Comparison of ENCODE assay signal across 8 cellular contexts in genomic region chr16:4765511-4766474, GRCh38. TPM values are rescaled to one million over a fixed set of nuclear protein-coding genes. Genes with fewer than 3 reads are reported as not detected.
DNase-seq lines count a peak whose midpoint lies in the region; ATAC-seq, FAIRE-seq and TF ChIP-seq lines count a peak whose summit lies in the region.

No MANE protein-coding gene starts in this region.

- WGBS in liver, result 69% methylated on average over 26 of the region's 26 CpGs

- H3K9ac ChIP-seq in astrocyte (ENCODE audit: low read length), result peak overlapping the region; percentile 94
- peak overlapping the region; percentile 32 to 90 for H3K9ac ChIP-seq in liver (ENCODE audit: low read depth in 1 of 2, low read length in 2 of 2)

- H2AFZ ChIP-seq in astrocyte (ENCODE audit: low read depth, low read length), result no peak overlapping the region

- peak overlapping the region; percentile 89 to 94 for H3K4me3 Mint-ChIP-seq in activated T-cell treated with anti-CD3 and anti-CD28 coated beads, Interleukin-2, amount 50 U/mL, for 72 hours
- H3K4me3 Mint-ChIP-seq in astrocyte (ENCODE audit: unreplicated experiment), result peak overlapping the region; percentile 93

- peaks cover 0 to 4% of the 10 kb centered on the region in 2 donors for H3K36me3 Mint-ChIP-seq in activated T-cell treated with anti-CD3 and anti-CD28 coated beads, Interleukin-2, amount 50 U/mL, for 72 hours (ENCODE audit: insufficient read depth in 2 of 2)
- peaks cover 13% of the 10 kb centered on the region for H3K36me3 Mint-ChIP-seq in astrocyte (ENCODE audit: low read depth, unreplicated experiment)

- no peaks in the 10 kb centered on the region for H3K9me3 ChIP-seq in astrocyte (ENCODE audit: insufficient read depth, low read depth, low read length)
- H3K9me3 ChIP-seq in liver (ENCODE audit: control insufficient read depth in 4 of 4, low read length in 3 of 4), result no peaks in the 10 kb centered on the region
- no peaks in the 10 kb centered on the region for H3K9me3 ChIP-seq in tibial artery

- no peaks in the 10 kb centered on the region for H3K9me3 Mint-ChIP-seq in activated T-cell treated with anti-CD3 and anti-CD28 coated beads, Interleukin-2, amount 50 U/mL, for 72 hours
- peaks cover 2% of the 10 kb centered on the region for H3K9me3 Mint-ChIP-seq in astrocyte (ENCODE audit: unreplicated experiment)

- no peak for TF ChIP-seq RAD21 in liver (IDR thresholded peaks at IDR 0.05)

- peaks cover 34% of the 10 kb centered on the region for H3K4me1 Mint-ChIP-seq in activated T-cell treated with anti-CD3 and anti-CD28 coated beads, Interleukin-2, amount 50 U/mL, for 72 hours (ENCODE audit: low read depth)
- peaks cover 13% of the 10 kb centered on the region for H3K4me1 Mint-ChIP-seq in astrocyte (ENCODE audit: low read depth, unreplicated experiment)

- H3K27me3 ChIP-seq in astrocyte (ENCODE audit: insufficient read depth, low read length), result no peaks in the 10 kb centered on the region
- H3K27me3 ChIP-seq in liver (ENCODE audit: control insufficient read depth in 4 of 4, insufficient read depth in 4 of 4, low read length in 3 of 4), result no peaks in the 10 kb centered on the region
- H3K27me3 ChIP-seq in tibial artery, result no peaks in the 10 kb centered on the region

- H3K27ac Mint-ChIP-seq in activated T-cell treated with anti-CD3 and anti-CD28 coated beads, Interleukin-2, amount 50 U/mL, for 72 hours, result peak overlapping the region; percentile 83
- peak overlapping the region; percentile 71 for H3K27ac Mint-ChIP-seq in astrocyte (ENCODE audit: unreplicated experiment)

- H3K4me1 ChIP-seq in astrocyte (ENCODE audit: insufficient read depth, low read length) (peaks cover 7% of the 10 kb centered on the region), liver (ENCODE audit: control insufficient read depth in 4 of 4, insufficient read depth in 4 of 4, low read length in 3 of 4) (peaks cover 3 to 30% (median 28%) of the 10 kb centered on the region in 4 donors), tibial artery (peaks cover 0 to 37% (median 25%) of the 10 kb centered on the region in 4 donors)

- peaks cover 36% of the 10 kb centered on the region for H3K79me2 ChIP-seq in astrocyte (ENCODE audit: insufficient read depth, low read length)

- H3K27ac ChIP-seq in astrocyte (ENCODE audit: low read depth, low read length), result peak overlapping the region; percentile 74
- peak overlapping the region; percentile 60 to 71 for H3K27ac ChIP-seq in liver (ENCODE audit: low read depth in 1 of 2, low read length in 2 of 2)
- peak overlapping the region; percentile 85 to 88 for H3K27ac ChIP-seq in tibial artery

- peaks cover 11% of the 10 kb centered on the region for H4K20me1 ChIP-seq in astrocyte (ENCODE audit: insufficient read depth, low read length)

- no peak for FAIRE-seq in astrocyte (lab: Jason Lieb, UNC)

- intact Hi-C loops in tibial artery (cut with DNase I; ENCODE audit: low total_unique reads), result loop anchor here (5.0 kb wide), 1 partner anchor 82 kb away; the partner anchor contains the start of genes GLYR1 and UBN1

- no peak for ATAC-seq in activated T-cell treated with anti-CD3 and anti-CD28 coated beads, Interleukin-2, amount 50 U/mL, for 72 hours (replicated peaks in 1 of 2)
- no peak for ATAC-seq in GM21423 (IDR thresholded peaks at IDR 0.05; ENCODE audit: unreplicated experiment)

- no peaks in the 10 kb centered on the region for H3K27me3 Mint-ChIP-seq in activated T-cell treated with anti-CD3 and anti-CD28 coated beads, Interleukin-2, amount 50 U/mL, for 72 hours (ENCODE audit: low read depth)
- no peaks in the 10 kb centered on the region for H3K27me3 Mint-ChIP-seq in astrocyte (ENCODE audit: low read depth, unreplicated experiment)

- no peak for TF ChIP-seq CTCF in astrocyte (IDR thresholded peaks at IDR 0.05; ENCODE audit: insufficient read depth, low read depth, low read length)
- no peak for TF ChIP-seq CTCF in liver (IDR thresholded peaks at IDR 0.05; ENCODE audit: low read depth, low read length, missing input control)
- TF ChIP-seq CTCF in tibial artery (IDR thresholded peaks at IDR 0.05), result no peak

- peak overlapping the region; percentile 85 for H3K4me2 ChIP-seq in astrocyte (ENCODE audit: low read length)

- H3K4me3 ChIP-seq in astrocyte (ENCODE audit: insufficient read depth, low read depth, low read length), result peak overlapping the region; percentile 77
- peak overlapping the region; percentile 55 to 98 (median 91) for H3K4me3 ChIP-seq in liver (ENCODE audit: low read depth in 1 of 3, low read length in 3 of 3)
- peak overlapping the region; percentile 69 to 95 for H3K4me3 ChIP-seq in tibial artery

- H3K36me3 ChIP-seq in astrocyte (ENCODE audit: insufficient read depth, low read length) (no peaks in the 10 kb centered on the region), liver (ENCODE audit: control insufficient read depth in 4 of 4, insufficient read depth in 3 of 4, low read depth in 1 of 4, low read length in 3 of 4) (peaks cover 1 to 27% (median 15%) of the 10 kb centered on the region in 4 donors), tibial artery (peaks cover 19 to 48% (median 29%) of the 10 kb centered on the region in 3 donors)

- no peak for DNase-seq in activated T-cell treated with anti-CD3 and anti-CD28 coated beads, Interleukin-2, amount 50 U/mL, for 72 hours
- DNase-seq in activated T-cell treated with anti-CD3 and anti-CD28 coated beads for 4 hours (no peak), astrocyte (ENCODE audit: low read depth) (no peak), tibial artery (no peak), KG1 (lab: John Stamatoyannopoulos, UW) (no peak), NAMALWA (ENCODE audit: low spot score) (no peak)

TF ChIP-seq in liver, 16 proteins besides CTCF, POLR2A, EP300 and RAD21:
- TF ChIP-seq NR2F2 (IDR thresholded peaks at IDR 0.05) (peak; percentile 24), HNF4A (conservative IDR thresholded peaks at IDR 0.05) (no peak)
TF ChIP-seq in liver: peak in this region for 1.

RNA-seq across cellular contexts. Expression of gene ZNF500, which starts 1.2 kb away (rescaled TPM):
- 10 to 100 TPM; 14.1 TPM for total RNA-seq in activated T-cell treated with anti-CD3 and anti-CD28 coated beads, Interleukin-2, amount 50 U/mL, for 72 hours
- total RNA-seq in astrocyte (12.2 and 14.6 TPM in 2 replicates), liver (1 to 10 TPM; 5.9 to 7.4 TPM)
- 1 to 10 TPM; 3.0 to 4.0 TPM for polyA plus RNA-seq in liver

RNA-seq across cellular contexts. Expression of gene SEPTIN12, which starts 22.4 kb away (rescaled TPM):
- not detected for total RNA-seq in activated T-cell treated with anti-CD3 and anti-CD28 coated beads, Interleukin-2, amount 50 U/mL, for 72 hours
- 4.4 and 5.9 TPM in 2 replicates for total RNA-seq in astrocyte
- total RNA-seq in liver, result not detected
- not detected for polyA plus RNA-seq in liver

RNA-seq across cellular contexts. Expression of gene SMIM22, which starts 29.4 kb away (rescaled TPM):
- not detected for total RNA-seq in activated T-cell treated with anti-CD3 and anti-CD28 coated beads, Interleukin-2, amount 50 U/mL, for 72 hours
- total RNA-seq in astrocyte (not detected in 2 replicates), liver (1 to 10 TPM in 1 of 2 donors, not detected in 1; 1.2 TPM)
- polyA plus RNA-seq in liver, result under 1 TPM; 0.49 to 0.72 TPM

RNA-seq across cellular contexts. Expression of gene DNAAF8, which starts 31.5 kb away (rescaled TPM):
- total RNA-seq in activated T-cell treated with anti-CD3 and anti-CD28 coated beads, Interleukin-2, amount 50 U/mL, for 72 hours, result under 1 TPM in 1 of 2 donors, not detected in 1; 0.48 TPM
- total RNA-seq in astrocyte (2.7 and 2.9 TPM in 2 replicates), liver (under 1 TPM; 0.42 to 0.70 TPM)
- under 1 TPM; 0.33 to 0.75 TPM for polyA plus RNA-seq in liver

RNA-seq across cellular contexts. Expression of gene ANKS3, which starts 31.7 kb away (rescaled TPM):
- 10 to 100 TPM; 18.0 to 20.6 TPM for total RNA-seq in activated T-cell treated with anti-CD3 and anti-CD28 coated beads, Interleukin-2, amount 50 U/mL, for 72 hours
- 23.7 and 27.2 TPM in 2 replicates for total RNA-seq in astrocyte
- total RNA-seq in liver, result 10 to 100 TPM in 1 of 2 donors, 1 to 10 TPM in 1; 4.1 to 14.0 TPM
- polyA plus RNA-seq in liver, result 1 to 10 TPM; 4.0 to 5.3 TPM
